1 cellular context compared by ENCODE assay signal in the genomic region with DNA sequence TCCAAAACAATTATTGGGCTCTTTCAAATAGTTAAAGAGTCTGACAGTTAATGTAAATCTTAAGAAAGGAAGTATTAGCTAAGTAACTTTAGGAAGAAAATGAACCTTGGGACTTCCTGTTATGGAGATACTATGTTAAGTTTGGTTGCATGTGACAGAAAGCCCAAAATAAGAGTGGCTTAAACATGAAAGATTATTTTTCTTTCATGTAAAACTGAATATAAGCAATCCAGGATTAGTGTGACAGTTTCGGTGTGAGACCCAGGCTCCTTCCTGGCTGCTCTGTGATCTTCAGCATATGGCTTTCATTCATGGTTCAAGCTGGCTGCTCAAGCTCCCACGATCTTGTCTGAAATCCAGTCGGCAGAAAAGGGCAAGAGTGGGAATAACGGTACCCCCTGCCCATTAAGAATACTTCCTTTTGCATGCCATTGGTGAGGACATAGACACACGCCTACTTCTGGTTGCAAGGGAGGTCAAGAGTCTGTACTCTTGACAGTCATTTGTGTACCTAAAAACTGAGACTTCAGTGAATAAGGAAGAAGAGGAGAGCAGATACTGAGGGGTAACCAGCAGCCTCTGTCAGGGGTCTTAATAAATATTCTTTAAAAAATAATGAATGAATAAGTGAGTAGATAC.
TF ChIP-seq lines count a peak whose summit lies in the region.

No MANE protein-coding gene starts in this region.

TF ChIP-seq in A549, 52 proteins besides CTCF, POLR2A, EP300 and RAD21:
- TF ChIP-seq, protein P1, sequence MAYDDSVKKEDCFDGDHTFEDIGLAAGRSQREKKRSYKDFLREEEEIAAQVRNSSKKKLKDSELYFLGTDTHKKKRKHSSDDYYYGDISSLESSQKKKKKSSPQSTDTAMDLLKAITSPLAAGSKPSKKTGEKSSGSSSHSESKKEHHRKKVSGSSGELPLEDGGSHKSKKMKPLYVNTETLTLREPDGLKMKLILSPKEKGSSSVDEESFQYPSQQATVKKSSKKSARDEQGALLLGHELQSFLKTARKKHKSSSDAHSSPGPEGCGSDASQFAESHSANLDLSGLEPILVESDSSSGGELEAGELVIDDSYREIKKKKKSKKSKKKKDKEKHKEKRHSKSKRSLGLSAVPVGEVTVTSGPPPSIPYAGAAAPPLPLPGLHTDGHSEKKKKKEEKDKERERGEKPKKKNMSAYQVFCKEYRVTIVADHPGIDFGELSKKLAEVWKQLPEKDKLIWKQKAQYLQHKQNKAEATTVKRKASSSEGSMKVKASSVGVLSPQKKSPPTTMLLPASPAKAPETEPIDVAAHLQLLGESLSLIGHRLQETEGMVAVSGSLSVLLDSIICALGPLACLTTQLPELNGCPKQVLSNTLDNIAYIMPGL (CRISPR knock-in tag; IDR thresholded peaks at IDR 0.05; ENCODE audit: borderline replicate concordance) = no peak
- TF ChIP-seq, protein P2, sequence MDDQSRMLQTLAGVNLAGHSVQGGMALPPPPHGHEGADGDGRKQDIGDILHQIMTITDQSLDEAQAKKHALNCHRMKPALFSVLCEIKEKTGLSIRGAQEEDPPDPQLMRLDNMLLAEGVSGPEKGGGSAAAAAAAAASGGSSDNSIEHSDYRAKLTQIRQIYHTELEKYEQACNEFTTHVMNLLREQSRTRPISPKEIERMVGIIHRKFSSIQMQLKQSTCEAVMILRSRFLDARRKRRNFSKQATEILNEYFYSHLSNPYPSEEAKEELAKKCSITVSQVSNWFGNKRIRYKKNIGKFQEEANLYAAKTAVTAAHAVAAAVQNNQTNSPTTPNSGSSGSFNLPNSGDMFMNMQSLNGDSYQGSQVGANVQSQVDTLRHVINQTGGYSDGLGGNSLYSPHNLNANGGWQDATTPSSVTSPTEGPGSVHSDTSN (IDR thresholded peaks at IDR 0.05) = no peak
- TF ChIP-seq ZNF302 (CRISPR knock-in tag; IDR thresholded peaks at IDR 0.05) (no peak), GATA3 (IDR thresholded peaks at IDR 0.05; ENCODE audit: borderline replicate concordance) (no peak), MAFK (IDR thresholded peaks at IDR 0.05; ENCODE audit: partially characterized antibody) (no peak), SMC3 (IDR thresholded peaks at IDR 0.05) (no peak), JUNB (IDR thresholded peaks at IDR 0.05) (no peak), PHF8 (IDR thresholded peaks at IDR 0.05; ENCODE audit: borderline replicate concordance, low read depth) (no peak), HOXA7 (CRISPR knock-in tag; IDR thresholded peaks at IDR 0.05) (no peak), JUN (IDR thresholded peaks at IDR 0.05) (no peak), HOXB13 (CRISPR knock-in tag; IDR thresholded peaks at IDR 0.05; ENCODE audit: low read depth) (no peak), NR3C1 (IDR thresholded peaks at IDR 0.05) (no peak), HDAC2 (IDR thresholded peaks at IDR 0.05) (no peak), TP53 (CRISPR knock-in tag; IDR thresholded peaks at IDR 0.05) (no peak), HOXB5 (CRISPR knock-in tag; IDR thresholded peaks at IDR 0.05) (no peak), TFCP2L1 (CRISPR knock-in tag; IDR thresholded peaks at IDR 0.05) (no peak)
